2 cellular contexts compared by ENCODE assay signal in the genomic region with DNA sequence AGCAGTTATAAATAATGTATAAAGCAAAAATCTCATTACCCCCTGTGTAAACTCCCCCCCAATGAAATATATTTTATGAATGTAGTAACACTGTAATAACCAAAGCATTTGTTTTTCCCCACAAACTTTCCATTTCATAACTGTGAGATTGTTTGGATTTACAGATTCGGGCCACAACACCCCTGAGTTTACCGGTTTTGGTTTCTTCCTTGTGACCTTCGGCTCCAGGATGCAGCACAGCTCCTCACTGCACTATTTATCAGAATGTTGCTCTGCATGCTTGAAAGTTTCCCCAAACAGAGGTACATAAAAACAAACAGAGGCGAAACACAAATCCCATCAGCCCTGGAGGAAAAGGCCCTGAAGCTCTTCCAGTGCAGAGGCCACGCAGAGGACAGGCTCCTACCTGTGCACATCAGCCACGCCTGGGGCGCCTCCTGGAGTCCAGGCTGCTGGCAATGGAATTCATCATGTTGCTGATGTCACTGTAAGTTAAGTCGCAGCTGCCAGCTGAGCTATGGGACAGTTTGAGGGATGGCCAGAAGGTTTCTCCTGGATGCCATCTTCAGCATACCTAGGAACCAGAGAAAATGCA.
TF ChIP-seq lines count a peak whose summit lies in the region.

No MANE protein-coding gene starts in this region.

TF ChIP-seq in HCT116, 20 proteins besides CTCF, POLR2A, EP300 and RAD21 (continued from another document):
- TF ChIP-seq JUND (IDR thresholded peaks at IDR 0.05) (no peak), ZFX (IDR thresholded peaks at IDR 0.05) (no peak), ELF1 (IDR thresholded peaks at IDR 0.05; ENCODE audit: borderline replicate concordance, low read depth) (no peak), EGR1 (IDR thresholded peaks at IDR 0.05; ENCODE audit: low read depth) (no peak), SP1 (IDR thresholded peaks at IDR 0.05; ENCODE audit: low read depth) (no peak), YY1 (IDR thresholded peaks at IDR 0.05; ENCODE audit: extremely low read depth, insufficient replicate concordance, low read depth, low read length) (no peak)
- TF ChIP-seq, protein P1, sequence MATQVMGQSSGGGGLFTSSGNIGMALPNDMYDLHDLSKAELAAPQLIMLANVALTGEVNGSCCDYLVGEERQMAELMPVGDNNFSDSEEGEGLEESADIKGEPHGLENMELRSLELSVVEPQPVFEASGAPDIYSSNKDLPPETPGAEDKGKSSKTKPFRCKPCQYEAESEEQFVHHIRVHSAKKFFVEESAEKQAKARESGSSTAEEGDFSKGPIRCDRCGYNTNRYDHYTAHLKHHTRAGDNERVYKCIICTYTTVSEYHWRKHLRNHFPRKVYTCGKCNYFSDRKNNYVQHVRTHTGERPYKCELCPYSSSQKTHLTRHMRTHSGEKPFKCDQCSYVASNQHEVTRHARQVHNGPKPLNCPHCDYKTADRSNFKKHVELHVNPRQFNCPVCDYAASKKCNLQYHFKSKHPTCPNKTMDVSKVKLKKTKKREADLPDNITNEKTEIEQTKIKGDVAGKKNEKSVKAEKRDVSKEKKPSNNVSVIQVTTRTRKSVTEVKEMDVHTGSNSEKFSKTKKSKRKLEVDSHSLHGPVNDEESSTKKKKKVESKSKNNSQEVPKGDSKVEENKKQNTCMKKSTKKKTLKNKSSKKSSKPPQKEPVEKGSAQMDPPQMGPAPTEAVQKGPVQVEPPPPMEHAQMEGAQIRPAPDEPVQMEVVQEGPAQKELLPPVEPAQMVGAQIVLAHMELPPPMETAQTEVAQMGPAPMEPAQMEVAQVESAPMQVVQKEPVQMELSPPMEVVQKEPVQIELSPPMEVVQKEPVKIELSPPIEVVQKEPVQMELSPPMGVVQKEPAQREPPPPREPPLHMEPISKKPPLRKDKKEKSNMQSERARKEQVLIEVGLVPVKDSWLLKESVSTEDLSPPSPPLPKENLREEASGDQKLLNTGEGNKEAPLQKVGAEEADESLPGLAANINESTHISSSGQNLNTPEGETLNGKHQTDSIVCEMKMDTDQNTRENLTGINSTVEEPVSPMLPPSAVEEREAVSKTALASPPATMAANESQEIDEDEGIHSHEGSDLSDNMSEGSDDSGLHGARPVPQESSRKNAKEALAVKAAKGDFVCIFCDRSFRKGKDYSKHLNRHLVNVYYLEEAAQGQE (IDR thresholded peaks at IDR 0.05; ENCODE audit: low read depth) = no peak
- TF ChIP-seq, protein P2, sequence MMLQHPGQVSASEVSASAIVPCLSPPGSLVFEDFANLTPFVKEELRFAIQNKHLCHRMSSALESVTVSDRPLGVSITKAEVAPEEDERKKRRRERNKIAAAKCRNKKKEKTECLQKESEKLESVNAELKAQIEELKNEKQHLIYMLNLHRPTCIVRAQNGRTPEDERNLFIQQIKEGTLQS (IDR thresholded peaks at IDR 0.05) = no peak

TF ChIP-seq in WTC11, 78 proteins besides CTCF, POLR2A, EP300 and RAD21 (continued from another document):
- no peak for TF ChIP-seq TEAD1 (CRISPR knock-in tag; IDR thresholded peaks at IDR 0.05)
